30 cellular contexts compared by ENCODE assay signal in genomic region chr2:22934789-22935188, GRCh38.
"Had no signal": no experiment of that assay in that cellular context is flagged by ENCODE, and none has a peak within 500 bp of the region (broad histone marks: within the 10 kb centered on the region; RNA-seq: fewer than 3 reads in every experiment).

No MANE protein-coding gene starts in this region.

- H3K36me3 ChIP-seq: ascending aorta, breast epithelium, cardiac muscle cell, WERI-Rb-1 had no signal

- H3K9me3 ChIP-seq: ascending aorta, breast epithelium had no signal

- H3K27me3 ChIP-seq: ascending aorta, breast epithelium, cardiac muscle cell had no signal

- ATAC-seq: activated CD4-positive, CD25-positive, alpha-beta regulatory T cell treated with anti-CD3 and anti-CD28 coated beads, Interleukin-2, amount 50 U/mL, for 24 hours; activated CD8-positive, alpha-beta T cell treated with anti-CD3 and anti-CD28 coated beads for 36 hours; activated naive CD4-positive, alpha-beta T cell treated with anti-CD3 and anti-CD28 coated beads, Interleukin-2, amount 50 U/mL, for 72 hours; esophagus mucosa; T-helper 17 cell had no signal

- H3K4me1 ChIP-seq: ascending aorta, breast epithelium had no signal

- H3K27ac ChIP-seq: ascending aorta, breast epithelium, cardiac muscle cell, coronary artery, dorsolateral prefrontal cortex, WERI-Rb-1 had no signal

- DNase-seq: activated B cell treated with CpG ODN at 0.5 μM for 24 hours; activated CD4-positive, alpha-beta T cell treated with anti-CD3 and anti-CD28 coated beads for 48 hours; activated CD4-positive, alpha-beta T cell treated with anti-CD3 and anti-CD28 coated beads, Interleukin-2, amount 50 U/mL, for 1 hour; activated CD4-positive, alpha-beta T cell treated with anti-CD3 and anti-CD28 coated beads, Interleukin-2, amount 50 U/mL, for 48 hours; activated CD8-positive, alpha-beta memory T cell treated with anti-CD3 and anti-CD28 coated beads for 24 hours; activated CD8-positive, alpha-beta T cell treated with anti-CD3 and anti-CD28 coated beads for 36 hours; activated gamma-delta T cell; activated naive CD4-positive, alpha-beta T cell; activated naive CD4-positive, alpha-beta T cell treated with anti-CD3 and anti-CD28 coated beads, Interleukin-2, amount 10 ng/mL, durations not matched to agents 7 days and 5 days; activated naive CD8-positive, alpha-beta T cell treated with anti-CD3 and anti-CD28 coated beads, Interleukin-2, amount 10 ng/mL, durations not matched to agents 7 days and 5 days; activated T-cell treated with anti-CD3 and anti-CD28 coated beads, Interleukin-2, amount 50 U/mL, for 1 hour; activated T-cell treated with anti-CD3 and anti-CD28 coated beads, Interleukin-2, amount 50 U/mL, for 48 hours; central memory CD4-positive, alpha-beta T cell; cerebellar nuclear complex; dorsolateral prefrontal cortex; effector memory CD4-positive, alpha-beta T cell; endodermal cell; foreskin fibroblast; head of caudate nucleus; T-helper 1 cell; T-helper 17 cell; T1000; WERI-Rb-1 had no signal

- H3K4me3 ChIP-seq: ascending aorta, breast epithelium, cardiac muscle cell, coronary artery, dorsolateral prefrontal cortex had no signal
